Comparison of ENCODE assay signal across 8 cellular contexts in genomic region chrX:49163555-49164419, GRCh38. TPM values are rescaled to one million over a fixed set of nuclear protein-coding genes. Genes with fewer than 3 reads are reported as not detected.
A peak's percentile ranks its signal among the peaks of the same experiment; 100 is the strongest.
DNase-seq lines count a peak whose midpoint lies in the region; ATAC-seq lines count a peak whose summit lies in the region.

No MANE protein-coding gene starts in this region.

- no peaks in the 10 kb centered on the region for H3K9me3 ChIP-seq in right cardiac atrium (ENCODE audit: control insufficient read depth, low read length)
- H3K9me3 ChIP-seq in aorta (ENCODE audit: control insufficient read depth, low read length), result no peaks in the 10 kb centered on the region

- H3K4me3 ChIP-seq in right cardiac atrium (ENCODE audit: low read length) (peak overlapping the region; percentile 37), aorta (ENCODE audit: low read length in 2 of 2) (no peak overlapping the region)

- peaks cover 22% of the 10 kb centered on the region for H3K4me1 Mint-ChIP-seq in T-helper 1 cell treated with Interleukin-12 subunit alpha and Interleukin-12 subunit beta and Interleukin-4 antibody, amounts not matched to agents 30 μg/mL and 1 μg/mL, for 36 hours (ENCODE audit: low read depth)

- H3K27ac Mint-ChIP-seq in T-helper 1 cell treated with Interleukin-12 subunit alpha and Interleukin-12 subunit beta and Interleukin-4 antibody, amounts not matched to agents 30 μg/mL and 1 μg/mL, for 36 hours, result peak overlapping the region; percentile 83

- no peaks in the 10 kb centered on the region for H3K36me3 Mint-ChIP-seq in T-helper 1 cell treated with Interleukin-12 subunit alpha and Interleukin-12 subunit beta and Interleukin-4 antibody, amounts not matched to agents 30 μg/mL and 1 μg/mL, for 36 hours (ENCODE audit: low read depth)

- no peaks in the 10 kb centered on the region for H3K27me3 Mint-ChIP-seq in T-helper 1 cell treated with Interleukin-12 subunit alpha and Interleukin-12 subunit beta and Interleukin-4 antibody, amounts not matched to agents 30 μg/mL and 1 μg/mL, for 36 hours (ENCODE audit: low read depth)

- H3K9me3 Mint-ChIP-seq in T-helper 1 cell treated with Interleukin-12 subunit alpha and Interleukin-12 subunit beta and Interleukin-4 antibody, amounts not matched to agents 30 μg/mL and 1 μg/mL, for 36 hours, result no peaks in the 10 kb centered on the region

- H3K4me1 ChIP-seq in right cardiac atrium (ENCODE audit: control insufficient read depth, insufficient read depth, low read length) (no peaks in the 10 kb centered on the region), aorta (ENCODE audit: control insufficient read depth in 1 of 2, insufficient read depth in 2 of 2, low read length in 2 of 2) (no peaks in the 10 kb centered on the region)

- WGBS in right cardiac atrium, result under 1% methylated on average over 69 of the region's 69 CpGs
- WGBS in aorta, 2 donors, result 2 to 34% methylated on average over 66 to 69 of the region's 69 CpGs

- no peaks in the 10 kb centered on the region for H3K36me3 ChIP-seq in aorta (ENCODE audit: control insufficient read depth in 1 of 2, insufficient read depth in 2 of 2, low read length in 1 of 2)

- peak; percentile 46 for DNase-seq in GM04504 (ENCODE audit: low read depth)
- DNase-seq in NCI-H128 (lab: John Stamatoyannopoulos, UW; ENCODE audit: unreplicated experiment), result peak; percentile 63
- DNase-seq in anterior cingulate cortex (lab: John Stamatoyannopoulos, UW), result peak; percentile 5 to 89 (median 77)
- DNase-seq in right cardiac atrium, result peak; percentile 91 to 96 (median 95)
- DNase-seq in putamen (ENCODE audit: low spot score), result peak; percentile 86
- DNase-seq in aorta, result peak; percentile 91 to 93

- intact Hi-C loops in right cardiac atrium (cut with DNase I) (no loop called here), aorta (cut with DNase I) (no loop called here)

- H3K27me3 ChIP-seq in right cardiac atrium (ENCODE audit: control insufficient read depth, insufficient read depth) (no peaks in the 10 kb centered on the region), aorta (ENCODE audit: control insufficient read depth in 1 of 2, insufficient read depth in 2 of 2, low read length in 1 of 2) (no peaks in the 10 kb centered on the region)

- peak overlapping the region; percentile 78 for H3K4me3 Mint-ChIP-seq in T-helper 1 cell treated with Interleukin-12 subunit alpha and Interleukin-12 subunit beta and Interleukin-4 antibody, amounts not matched to agents 30 μg/mL and 1 μg/mL, for 36 hours

- ATAC-seq in HG02588 (IDR thresholded peaks at IDR 0.05; ENCODE audit: unreplicated experiment), result peak; percentile 60
- ATAC-seq in right cardiac atrium, result peak; percentile 78 to 80
- peak; percentile 83 for ATAC-seq in aorta (ENCODE audit: low FRiP score)

- H3K27ac ChIP-seq in right cardiac atrium (ENCODE audit: low read length) (peak overlapping the region; percentile 91), aorta (ENCODE audit: low read depth in 1 of 2, low read length in 2 of 2) (peak overlapping the region in 1 of 2 donors; percentile 70)

RNA-seq across cellular contexts. Expression of gene MAGIX, which starts 1.2 kb away (rescaled TPM):
- total RNA-seq in right cardiac atrium, result 10 to 100 TPM in 3 of 4 donors, 1 to 10 TPM in 1; 9.0 to 16.6 (median 15.4) TPM
- polyA plus RNA-seq in right cardiac atrium, result 16.5 TPM
- 1 to 10 TPM; 2.7 to 2.8 TPM for total RNA-seq in aorta
- polyA plus RNA-seq in aorta, result 1 to 10 TPM; 1.9 to 4.9 TPM

RNA-seq across cellular contexts. Expression of gene PLP2, which starts 7.9 kb away (rescaled TPM):
- total RNA-seq in right cardiac atrium (10 to 100 TPM; 83.0 to 96.4 (median 87.0) TPM), aorta (100 to 1,000 TPM; 159 to 201 TPM)
- polyA plus RNA-seq in right cardiac atrium (89.0 TPM), aorta (100 to 1,000 TPM; 203 to 337 TPM)

RNA-seq across cellular contexts. Expression of gene PRICKLE3, which starts 22.4 kb away (rescaled TPM):
- total RNA-seq in right cardiac atrium (10 to 100 TPM in 3 of 4 donors, 1 to 10 TPM in 1; 9.0 to 12.1 (median 11.0) TPM), aorta (10 to 100 TPM; 11.9 to 13.3 TPM)
- polyA plus RNA-seq in right cardiac atrium (8.5 TPM), aorta (1 to 10 TPM; 2.8 to 7.2 TPM)

RNA-seq across cellular contexts. Expression of gene SYP, which starts 36.2 kb away (rescaled TPM):
- total RNA-seq in right cardiac atrium, result 1 to 10 TPM; 2.1 to 3.1 (median 2.4) TPM
- polyA plus RNA-seq in right cardiac atrium, result 3.0 TPM
- total RNA-seq in aorta, result 1 to 10 TPM; 2.4 to 4.5 TPM
- 1 to 10 TPM; 3.0 to 5.3 TPM for polyA plus RNA-seq in aorta

RNA-seq across cellular contexts. Expression of gene GPKOW, which starts 40.3 kb away (rescaled TPM):
- total RNA-seq in right cardiac atrium (10 to 100 TPM; 17.4 to 20.1 (median 18.1) TPM), aorta (10 to 100 TPM; 15.8 to 20.4 TPM)
- polyA plus RNA-seq in right cardiac atrium (14.2 TPM), aorta (10 to 100 TPM; 14.3 to 22.8 TPM)
